In the genomic region with DNA sequence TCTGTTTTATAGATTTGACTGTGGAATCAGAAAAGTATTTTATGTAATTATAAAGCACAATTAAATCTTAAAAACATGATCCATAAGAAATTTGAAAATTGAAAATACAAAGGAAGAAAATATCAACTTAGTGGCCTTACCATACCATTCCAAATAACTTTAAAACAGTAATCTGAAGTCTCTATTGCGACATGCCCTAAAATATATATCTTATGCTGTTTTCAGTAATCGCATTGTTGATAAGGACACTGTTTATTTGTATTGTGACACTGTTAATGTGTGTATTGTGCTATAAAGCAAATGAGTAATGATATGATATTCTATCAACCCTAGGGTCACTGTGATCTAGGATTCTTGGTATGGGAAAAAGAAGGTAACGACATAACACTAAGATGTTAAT, we compare ENCODE assay signal across 2 cellular contexts.
TF ChIP-seq lines count a peak whose summit lies in the region.

No MANE protein-coding gene starts in this region.

TF ChIP-seq in IMR-90, 13 proteins besides CTCF, POLR2A, EP300 and RAD21:
- TF ChIP-seq CEBPB (IDR thresholded peaks at IDR 0.05; ENCODE audit: low read depth, low read length): peak; percentile 86
- TF ChIP-seq FOS (IDR thresholded peaks at IDR 0.05; ENCODE audit: low read depth, low read length): no peak
- TF ChIP-seq SMC3 (IDR thresholded peaks at IDR 0.05; ENCODE audit: low read depth, low read length): no peak
- TF ChIP-seq NFE2L2 (IDR thresholded peaks at IDR 0.05; ENCODE audit: low read depth, low read length): no peak
TF ChIP-seq in IMR-90: peak in this region for 1.

TF ChIP-seq in endothelial cell of umbilical vein, 7 proteins besides CTCF, POLR2A, EP300 and RAD21:
- TF ChIP-seq MYC (IDR thresholded peaks at IDR 0.05; ENCODE audit: low read depth, low read length): no peak
- no peak for TF ChIP-seq EZH2 (IDR thresholded peaks at IDR 0.05; ENCODE audit: borderline replicate concordance, low read depth, low read length, severe bottlenecking)
